Comparison of ENCODE assay signal across 8 cellular contexts in genomic region chrX:64394874-64395567, GRCh38. TPM values are rescaled to one million over a fixed set of nuclear protein-coding genes. Genes with fewer than 3 reads are reported as not detected.
DNase-seq lines count a peak whose midpoint lies in the region; ATAC-seq, FAIRE-seq and TF ChIP-seq lines count a peak whose summit lies in the region.

Gene MTMR8, minus strand, starts transcription at chrX:64395452. Its CDS starts 89 bp downstream, at chrX:64395363.

- no peaks in the 10 kb centered on the region for H3K27me3 ChIP-seq in HepG2 (ENCODE audit: control insufficient read depth in 1 of 2, insufficient read depth in 2 of 2, low read length in 2 of 2)

- H3K4me2 ChIP-seq in HepG2 (ENCODE audit: low read depth, low read length): 0 out of 2 replicates have a peak within 1 kb of the TSS, but pooled peaks have one; percentile 3

- no peak for TF ChIP-seq RAD21 in HepG2 (CRISPR knock-in tag; IDR thresholded peaks at IDR 0.05)

- intact Hi-C loops in HepG2 (cut with micrococcal nuclease; ENCODE audit: unreplicated experiment): no loop called here

- TF ChIP-seq EP300 in HepG2 (IDR thresholded peaks at IDR 0.05; ENCODE audit: low read depth in 2 of 2, low read length in 2 of 2) (no peak), HepG2 (CRISPR knock-in tag; IDR thresholded peaks at IDR 0.05; ENCODE audit: borderline replicate concordance) (no peak)

- no peaks in the 10 kb centered on the region for H4K20me1 ChIP-seq in HepG2 (ENCODE audit: insufficient read depth, low read length)

- FAIRE-seq in HepG2 (lab: Jason Lieb, UNC): no peak

- in situ Hi-C loops in HepG2 (cut with HindIII; ENCODE audit: extremely low pct_ligation_motif_present, low pct_unique_long_range_greater_than_20kb): no loop called here

- no peak within 1 kb of the TSS for H3K9ac ChIP-seq in HepG2 (ENCODE audit: insufficient read depth, low read depth, low read length)

- no peaks in the 10 kb centered on the region for H3K9me3 ChIP-seq in HepG2 (ENCODE audit: low read length)

- POLR2A ChIA-PET in HepG2 (lab: Yijun Ruan, JAX): no interaction called here

- DNase-seq in NCI-H2029 treated with DMSO at 0.1 percent for 48 hours (lab: John Stamatoyannopoulos, UW) (peak; percentile 1), cerebellum (ENCODE audit: low spot score) (peak; percentile 75), HepG2 (ENCODE audit: low spot score) (no peak), NCI-H128 (lab: John Stamatoyannopoulos, UW; ENCODE audit: unreplicated experiment) (no peak)
- peak; percentile 75 for DNase-seq in activated CD4-positive, CD25-positive, alpha-beta regulatory T cell treated with anti-CD3 and anti-CD28 coated beads, Interleukin-2, amount 50 U/mL, for 72 hours
- DNase-seq in stimulated activated CD4-positive, alpha-beta T cell treated with anti-CD3 and anti-CD28 coated beads, Interleukin-2, amount 100 ng/mL, for 48 hours: peak; percentile 66 to 73

- no peak within 1 kb of the TSS for H2AFZ ChIP-seq in HepG2 (ENCODE audit: low read length)

- no peaks in the 10 kb centered on the region for H3K4me1 ChIP-seq in HepG2 (ENCODE audit: insufficient read depth, low read length)

- H3K36me3 ChIP-seq in HepG2 (replicated peaks in 1 of 2; ENCODE audit: control insufficient read depth in 1 of 2, insufficient read depth in 2 of 2, low read length in 2 of 2): no peaks in the 10 kb centered on the region

- TF ChIP-seq POLR2A in GM15510 (IDR thresholded peaks at IDR 0.05; ENCODE audit: borderline replicate concordance, extremely low read depth, insufficient read length): peak; percentile 38
- no peak for TF ChIP-seq POLR2A in HepG2 (IDR thresholded peaks at IDR 0.05; ENCODE audit: insufficient read depth in 1 of 2, low read depth in 2 of 2, low read length in 2 of 2)

- no peaks in the 10 kb centered on the region for H3K79me2 ChIP-seq in HepG2 (ENCODE audit: insufficient read depth, low read length)

- H3K4me3 ChIP-seq in HepG2 (replicated peaks in 1 of 3; ENCODE audit: insufficient read depth in 1 of 3, low read depth in 2 of 3, low read length in 3 of 3): peak within 1 kb of the TSS in 1 of 3 experiments; percentile 16; a peak in 1 of 6 replicates

- ATAC-seq in HG02798 (IDR thresholded peaks at IDR 0.05; ENCODE audit: poor library complexity, unreplicated experiment): peak; percentile 98
- no peak for ATAC-seq in HepG2

- BruUV-seq in HepG2 (replicated peaks; lab: Mats Ljungman, UMichigan): no TSS peak

- CTCF ChIA-PET in HepG2 (lab: Yijun Ruan, JAX; ENCODE audit: low intra/inter-chr PET ratio, low total read pairs): no interaction called here

- H3K27ac ChIP-seq in HepG2 (ENCODE audit: extremely low read length, insufficient read depth, low read length): no peak within 1 kb of the TSS

- WGBS in HepG2 (ENCODE audit: low lambda C conversion rate): 41% methylated on average over 15 of the region's 40 CpGs

- TF ChIP-seq CTCF in HepG2 (CRISPR knock-in tag; IDR thresholded peaks at IDR 0.05): no peak

TF ChIP-seq in HepG2, 621 proteins besides CTCF, POLR2A, EP300 and RAD21:
- TF ChIP-seq ZNF446 (CRISPR knock-in tag; IDR thresholded peaks at IDR 0.05): no peak
- peak; percentile 88 for TF ChIP-seq YY1 (IDR thresholded peaks at IDR 0.05; ENCODE audit: insufficient read depth, insufficient replicate concordance, low read depth, low read length)
- TF ChIP-seq HCFC1 (IDR thresholded peaks at IDR 0.05; ENCODE audit: low read depth, low read length): peak; percentile 22; the same call in 1 of the 2 replicates
- peak; percentile 81 for TF ChIP-seq CHD2 (IDR thresholded peaks at IDR 0.05; ENCODE audit: low read depth, low read length)
TF ChIP-seq in HepG2: peak in this region for 3.

RNA-seq across cellular contexts. Expression of gene MTMR8, which starts in this region (rescaled TPM):
- 6.4 TPM for total RNA-seq in cerebellum
- 0.14 and 0.31 TPM in 2 replicates for total RNA-seq in HepG2 (2016; rRNA removed; fragmentation: Illumina TruSeq; extraction: Trizol)
- 0.26 TPM in 1 of 2 replicates, not detected in the other for total RNA-seq in HepG2 (2016; cell fraction: cytosol; rRNA removed; fragmentation: Illumina TruSeq; extraction: Trizol; ENCODE audit: low read depth)
- 0.10 and 0.15 TPM in 2 replicates for total RNA-seq in HepG2 (2016; cell fraction: insoluble cytoplasmic fraction; rRNA removed; fragmentation: Illumina TruSeq; extraction: Trizol)
- total RNA-seq in HepG2 (2016; cell fraction: membrane; rRNA removed; fragmentation: Illumina TruSeq; extraction: Trizol): not detected in 2 replicates
- 0.22 and 0.25 TPM in 2 replicates for total RNA-seq in HepG2 (2016; cell fraction: nucleus; rRNA removed; fragmentation: Illumina TruSeq; extraction: Trizol)
- not detected in 2 replicates for polyA plus RNA-seq in HepG2 (2011; rRNA removed)
- not detected in 2 replicates for polyA plus RNA-seq in HepG2 (2011; cell fraction: cytosol; rRNA removed)
- not detected in 2 replicates for polyA plus RNA-seq in HepG2 (2011; cell fraction: nucleus; rRNA removed)
- not detected in 2 replicates for polyA plus RNA-seq in HepG2 (2012)
- polyA plus RNA-seq in HepG2 (2016; cell fraction: cytosol; fragmentation: Illumina TruSeq; extraction: Trizol; ENCODE audit: low read depth): not detected in 2 replicates
- 0.22 TPM in 1 of 2 replicates, not detected in the other for polyA plus RNA-seq in HepG2 (2016; cell fraction: insoluble cytoplasmic fraction; fragmentation: Illumina TruSeq; extraction: Trizol; ENCODE audit: low read depth)
- 0.11 TPM in 1 of 2 replicates, not detected in the other for polyA plus RNA-seq in HepG2 (2016; cell fraction: membrane; fragmentation: Illumina TruSeq; extraction: Trizol; ENCODE audit: low read depth)
- polyA plus RNA-seq in HepG2 (2016; cell fraction: nucleus; fragmentation: Illumina TruSeq; extraction: Trizol; ENCODE audit: insufficient read depth, low read depth): not detected in 2 replicates
- 0.26 TPM in 1 of 2 replicates, not detected in the other for polyA minus RNA-seq in HepG2 (2011; rRNA and poly(A)+ RNA removed; ENCODE audit: low replicate concordance)
- polyA minus RNA-seq in HepG2 (2011; cell fraction: cytosol; rRNA and poly(A)+ RNA removed): not detected in 2 replicates
- polyA minus RNA-seq in HepG2 (2011; cell fraction: nucleus; rRNA and poly(A)+ RNA removed): 1.1 TPM in 1 of 2 replicates, not detected in the other

Comparison
In these comparisons a context has a peak if more than half of its experiments do, and no peak if none do; other contexts are left out.
1. DNase-seq: peak in NCI-H2029 treated with DMSO at 0.1 percent for 48 hours (single experiment), activated CD4-positive, CD25-positive, alpha-beta regulatory T cell treated with anti-CD3 and anti-CD28 coated beads, Interleukin-2, amount 50 U/mL, for 72 hours (single experiment), cerebellum (single experiment) and stimulated activated CD4-positive, alpha-beta T cell treated with anti-CD3 and anti-CD28 coated beads, Interleukin-2, amount 100 ng/mL, for 48 hours (2 of 2); none in HepG2 (single experiment) and NCI-H128 (single experiment).